In the genomic region with DNA sequence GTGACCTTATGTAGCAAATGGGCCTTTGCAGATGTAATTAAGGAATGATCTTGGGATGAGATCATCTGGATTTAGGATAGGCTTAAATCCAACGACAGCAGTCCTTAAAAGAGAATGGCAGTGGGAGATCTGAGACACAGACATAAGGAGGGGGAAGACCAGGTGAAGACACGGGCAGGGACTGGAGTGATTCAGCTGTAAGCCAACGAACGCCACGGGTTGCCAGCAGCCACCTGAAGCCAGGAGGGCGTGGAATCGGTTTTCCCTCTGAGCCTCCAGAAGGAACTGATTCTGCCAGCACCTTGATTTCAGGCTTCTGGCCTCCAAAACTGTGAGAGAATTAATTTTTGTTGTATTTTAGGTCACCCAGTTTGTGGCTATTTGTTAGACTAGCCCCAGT, we compare ENCODE assay signal across 15 cellular contexts.
DNase-seq lines count a peak whose midpoint lies in the region; ATAC-seq and TF ChIP-seq lines count a peak whose summit lies in the region.
"Had no signal": no experiment of that assay in that cellular context is flagged by ENCODE, and none has a peak within 500 bp of the region (broad histone marks: within the 10 kb centered on the region; RNA-seq: fewer than 3 reads in every experiment).

No MANE protein-coding gene starts in this region.

- no peak overlapping the region for H2AFZ ChIP-seq in IMR-90 (replicated peaks; ENCODE audit: low read length, poor library complexity)
- H2AFZ ChIP-seq: GM23248 had no signal

- 96% methylated on average over 7 of the region's 7 CpGs; no CpG with 5 or more reads in 1 of the 2 experiments for WGBS in IMR-90 (ENCODE audit: extremely low coverage in 2 of 2, insufficient read length in 1 of 2), 2 experiments
- WGBS in body of pancreas, 2 donors = 80 to 86% methylated on average over 7 of the region's 7 CpGs

- H4K20me1 ChIP-seq in IMR-90 (ENCODE audit: insufficient read depth, low read length) = no peaks in the 10 kb centered on the region
- H4K20me1 ChIP-seq: BLaER1 treated with 17β-estradiol and CSF1 and Interleukin-3, amounts not matched to agents 10 nM and 100 nM had no signal

- H3K4ac ChIP-seq in IMR-90 (ENCODE audit: low read depth, low read length) = no peak overlapping the region

- no peak overlapping the region for H3K18ac ChIP-seq in IMR-90 (ENCODE audit: low read depth, low read length)

- H2BK5ac ChIP-seq in IMR-90 (ENCODE audit: low read depth, low read length, poor library complexity, severe bottlenecking) = no peak overlapping the region

- BruUV-seq in IMR-90 (replicated peaks; lab: Mats Ljungman, UMichigan) = no TSS peak

- no peak overlapping the region for H4K8ac ChIP-seq in IMR-90 (ENCODE audit: low read depth in 2 of 2, low read length in 2 of 2)

- TF ChIP-seq RAD21 in IMR-90 (IDR thresholded peaks at IDR 0.05; ENCODE audit: low read length) = no peak

- H3K9me3 ChIP-seq in IMR-90 (ENCODE audit: control insufficient read depth, insufficient read depth, low read length) (no peaks in the 10 kb centered on the region), body of pancreas (no peaks in the 10 kb centered on the region), left ventricle myocardium inferior (replicated peaks) (no peaks in the 10 kb centered on the region)

- intact Hi-C loops in IMR-90 (cut with micrococcal nuclease) (no loop called here), body of pancreas (cut with DNase I) (no loop called here), posterior vena cava (cut with DNase I) (no loop called here), left ventricle myocardium inferior (cut with micrococcal nuclease) (no loop called here)

- no peak overlapping the region for H3K27ac ChIP-seq in IMR-90 (ENCODE audit: insufficient read depth, low read length)
- peak overlapping the region in 3 of 4 donors; percentile 3 to 73 (median 67) for H3K27ac ChIP-seq in body of pancreas
- H3K27ac ChIP-seq in foreskin keratinocyte = no peak overlapping the region
- no peak overlapping the region for H3K27ac ChIP-seq in left ventricle myocardium inferior (replicated peaks)
- H3K27ac ChIP-seq: BLaER1 treated with 17β-estradiol and CSF1 and Interleukin-3, amounts not matched to agents 10 nM and 100 nM; GM23248 had no signal

- peaks cover 11% of the 10 kb centered on the region for H3K9me1 ChIP-seq in IMR-90 (ENCODE audit: insufficient read depth, low read length)

- H3K4me1 ChIP-seq in IMR-90 (ENCODE audit: control insufficient read depth, insufficient read depth, low read length) (peaks cover 5% of the 10 kb centered on the region), body of pancreas (peaks cover 16% of the 10 kb centered on the region), foreskin keratinocyte (no peaks in the 10 kb centered on the region), left ventricle myocardium inferior (no peaks in the 10 kb centered on the region)

- H3K79me1 ChIP-seq in IMR-90 (ENCODE audit: low read depth in 1 of 2, low read length in 2 of 2) = no peaks in the 10 kb centered on the region; a peak in 1 of 4 replicates

- H3K14ac ChIP-seq in IMR-90 (replicated peaks; ENCODE audit: low read depth, low read length) = no peak overlapping the region

- H2AK9ac ChIP-seq in IMR-90 (replicated peaks; ENCODE audit: low read depth, low read length, poor library complexity) = no peak overlapping the region

- no peaks in the 10 kb centered on the region for H3K36me3 ChIP-seq in IMR-90 (ENCODE audit: control insufficient read depth, insufficient read depth, low read length)
- H3K36me3 ChIP-seq in body of pancreas (replicated peaks in 1 of 2; ENCODE audit: insufficient read depth in 1 of 2, low read depth in 2 of 2) = no peaks in the 10 kb centered on the region
- H3K36me3 ChIP-seq in left ventricle myocardium inferior = no peaks in the 10 kb centered on the region
- H3K36me3 ChIP-seq: BLaER1 treated with 17β-estradiol and CSF1 and Interleukin-3, amounts not matched to agents 10 nM and 100 nM had no signal

- H2BK120ac ChIP-seq in IMR-90 (ENCODE audit: low read depth, low read length) = no peak overlapping the region

- TF ChIP-seq POLR2A in IMR-90 (IDR thresholded peaks at IDR 0.05; ENCODE audit: low read depth, low read length) (no peak), body of pancreas (IDR thresholded peaks at IDR 0.05) (no peak)

- no peak overlapping the region for H4K91ac ChIP-seq in IMR-90 (ENCODE audit: insufficient read depth, low read depth, low read length)

- no peak overlapping the region for H3K4me2 ChIP-seq in IMR-90 (ENCODE audit: low read depth, low read length)

- no peak overlapping the region for H2BK15ac ChIP-seq in IMR-90 (ENCODE audit: low read depth, low read length)

- TF ChIP-seq CTCF in IMR-90 (conservative IDR thresholded peaks at IDR 0.05; ENCODE audit: low read depth, low read length) = no peak
- TF ChIP-seq CTCF in body of pancreas (IDR thresholded peaks at IDR 0.05) = no peak
- no peak for TF ChIP-seq CTCF in foreskin keratinocyte (conservative IDR thresholded peaks at IDR 0.05)
- no peak for TF ChIP-seq CTCF in left ventricle myocardium inferior (IDR thresholded peaks at IDR 0.05; ENCODE audit: borderline replicate concordance)

- DNase-seq in IMR-90 (no peak), body of pancreas (no peak), foreskin keratinocyte (no peak), posterior vena cava (ENCODE audit: low spot score) (peak; percentile 32), NCI-H524 (lab: John Stamatoyannopoulos, UW) (no peak), left ventricle myocardium inferior (no peak), germinal center (ENCODE audit: low spot score) (no peak)
- DNase-seq: ACHN; CD4-positive, CD25-positive, alpha-beta regulatory T cell; DMS53; GF-D8; GM23248 had no signal

- ATAC-seq in IMR-90 (ENCODE audit: low read depth) (no peak), body of pancreas (no peak), foreskin keratinocyte (peak; percentile 29), GM19463 (IDR thresholded peaks at IDR 0.05; ENCODE audit: unreplicated experiment) (no peak)
- ATAC-seq: HCT116 had no signal

- no peak overlapping the region; the same call in 1 of the 2 replicates for H2BK20ac ChIP-seq in IMR-90 (ENCODE audit: low read depth, low read length)

- no peak overlapping the region for H3K56ac ChIP-seq in IMR-90 (ENCODE audit: extremely low read depth, insufficient read depth, low read length)

- no peaks in the 10 kb centered on the region for H3K27me3 ChIP-seq in IMR-90 (ENCODE audit: control insufficient read depth, insufficient read depth, low read length)
- no peaks in the 10 kb centered on the region for H3K27me3 ChIP-seq in body of pancreas
- no peaks in the 10 kb centered on the region for H3K27me3 ChIP-seq in foreskin keratinocyte
- H3K27me3 ChIP-seq in left ventricle myocardium inferior (ENCODE audit: low read depth) = no peaks in the 10 kb centered on the region
- H3K27me3 ChIP-seq: BLaER1 treated with 17β-estradiol and CSF1 and Interleukin-3, amounts not matched to agents 10 nM and 100 nM had no signal

- H3K23ac ChIP-seq in IMR-90 (ENCODE audit: low read depth, low read length) = no peak overlapping the region

- in situ Hi-C loops in IMR-90 (cut with MboI; ENCODE audit: low sequenced_read_pairs) = no loop called here

- no peak overlapping the region for H3K9ac ChIP-seq in IMR-90 (ENCODE audit: low read depth, low read length)
- H3K9ac ChIP-seq: BLaER1 treated with 17β-estradiol and CSF1 and Interleukin-3, amounts not matched to agents 10 nM and 100 nM; GM23248 had no signal

- CTCF ChIA-PET in IMR-90 (lab: Yijun Ruan, JAX) = interaction anchor here (0.6 kb wide), 1 partner anchor 84 kb away, joined by 3 read pairs; no protein-coding TSS in a partner anchor

- dilution Hi-C loops in IMR-90 (cut with HindIII; ENCODE audit: low sequenced_read_pairs, unreplicated experiment) = no loop called here

- H3K4me3 ChIP-seq in IMR-90 (ENCODE audit: insufficient read depth, low read depth, low read length) (no peak overlapping the region), body of pancreas (no peak overlapping the region), left ventricle myocardium inferior (no peak overlapping the region)
- H3K4me3 ChIP-seq: BLaER1 treated with 17β-estradiol and CSF1 and Interleukin-3, amounts not matched to agents 10 nM and 100 nM; GM23248 had no signal

- H2AK5ac ChIP-seq in IMR-90 (ENCODE audit: low read depth, low read length) = 0 out of 2 replicates have a peak overlapping the region, but pooled peaks have one; percentile 20

- POLR2A ChIA-PET in IMR-90 (lab: Charles Lee; ENCODE audit: unreplicated experiment) = no interaction called here

- no peak overlapping the region for H4K5ac ChIP-seq in IMR-90 (ENCODE audit: low read depth, low read length)

TF ChIP-seq in IMR-90, 13 proteins besides CTCF, POLR2A, EP300 and RAD21:
- TF ChIP-seq NFE2L2 (IDR thresholded peaks at IDR 0.05; ENCODE audit: low read depth, low read length) (no peak), MAFK (IDR thresholded peaks at IDR 0.05; ENCODE audit: low read depth, low read length) (no peak), RCOR1 (IDR thresholded peaks at IDR 0.05; ENCODE audit: insufficient replicate concordance, low read length) (no peak), BHLHE40 (IDR thresholded peaks at IDR 0.05; ENCODE audit: low read depth, low read length) (no peak), MAZ (IDR thresholded peaks at IDR 0.05; ENCODE audit: borderline replicate concordance, low read depth, low read length) (no peak), CEBPB (IDR thresholded peaks at IDR 0.05; ENCODE audit: low read depth, low read length) (no peak), MXI1 (IDR thresholded peaks at IDR 0.05; ENCODE audit: borderline replicate concordance, low read depth, low read length) (no peak)
- TF ChIP-seq, protein P1, sequence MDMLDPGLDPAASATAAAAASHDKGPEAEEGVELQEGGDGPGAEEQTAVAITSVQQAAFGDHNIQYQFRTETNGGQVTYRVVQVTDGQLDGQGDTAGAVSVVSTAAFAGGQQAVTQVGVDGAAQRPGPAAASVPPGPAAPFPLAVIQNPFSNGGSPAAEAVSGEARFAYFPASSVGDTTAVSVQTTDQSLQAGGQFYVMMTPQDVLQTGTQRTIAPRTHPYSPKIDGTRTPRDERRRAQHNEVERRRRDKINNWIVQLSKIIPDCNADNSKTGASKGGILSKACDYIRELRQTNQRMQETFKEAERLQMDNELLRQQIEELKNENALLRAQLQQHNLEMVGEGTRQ (IDR thresholded peaks at IDR 0.05; ENCODE audit: low read depth, low read length) = no peak

Comparison
In these comparisons a context has a peak if more than half of its experiments do, and no peak if none do; other contexts are left out.
1. H3K27ac ChIP-seq: peak in body of pancreas (3 of 4); none in IMR-90 (single experiment), foreskin keratinocyte (single experiment) and left ventricle myocardium inferior (single experiment).